In the genomic region with DNA sequence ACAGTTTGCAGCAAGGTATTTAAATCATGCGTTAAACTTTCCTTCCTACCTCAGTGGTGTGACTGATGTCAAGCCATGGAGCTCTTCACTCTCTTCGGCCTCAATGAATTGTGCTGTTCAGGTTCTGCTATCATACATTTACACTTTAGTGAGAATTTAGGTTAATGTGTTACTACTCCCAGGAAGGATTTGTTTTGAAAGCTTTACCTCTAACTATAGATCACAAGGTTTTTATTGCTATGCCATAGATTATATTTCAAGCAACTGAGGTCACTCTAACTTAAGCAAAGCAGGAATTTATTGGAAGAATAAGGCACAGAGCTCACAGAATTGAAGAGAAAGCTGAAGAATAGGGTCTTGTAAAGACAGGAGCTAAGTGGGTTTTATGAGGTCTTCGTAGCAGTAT, we compare ENCODE assay signal across 11 cellular contexts. TPM values are rescaled to one million over a fixed set of nuclear protein-coding genes. Genes with fewer than 3 reads are reported as not detected.
A peak's percentile ranks its signal among the peaks of the same experiment; 100 is the strongest.
DNase-seq lines count a peak whose midpoint lies in the region; ATAC-seq and TF ChIP-seq lines count a peak whose summit lies in the region.
"Had no signal": no experiment of that assay in that cellular context is flagged by ENCODE, and none has a peak within 500 bp of the region (broad histone marks: within the 10 kb centered on the region; RNA-seq: fewer than 3 reads in every experiment).

No MANE protein-coding gene starts in this region.

- no peaks in the 10 kb centered on the region for H3K27me3 ChIP-seq in gastroesophageal sphincter
- H3K27me3 ChIP-seq: neural progenitor cell had no signal

- peak overlapping the region in 3 of 4 donors; percentile 10 to 54 (median 37) for H3K27ac ChIP-seq in gastroesophageal sphincter
- H3K27ac ChIP-seq: C4-2B, neural progenitor cell had no signal

- peaks cover 0 to 2% (median 0%) of the 10 kb centered on the region in 3 donors for H3K4me1 ChIP-seq in gastroesophageal sphincter

- H3K36me3 ChIP-seq in gastroesophageal sphincter: no peaks in the 10 kb centered on the region
- H3K36me3 ChIP-seq: neural progenitor cell had no signal

- DNase-seq in CD14-positive monocyte (ENCODE audit: low spot score) (no peak), GM03348 (ENCODE audit: low spot score) (no peak), erythroblast (lab: John Stamatoyannopoulos, UW) (no peak)
- no peak for DNase-seq in activated CD8-positive, alpha-beta memory T cell treated with anti-CD3 and anti-CD28 coated beads for 24 hours
- DNase-seq: central memory CD4-positive, alpha-beta T cell had no signal

- H3K4me3 ChIP-seq in gastroesophageal sphincter: no peak overlapping the region
- H3K4me3 ChIP-seq: neural progenitor cell had no signal

- no peak for TF ChIP-seq EP300 in gastroesophageal sphincter (IDR thresholded peaks at IDR 0.05)

- ATAC-seq in GM21515 (IDR thresholded peaks at IDR 0.05; ENCODE audit: unreplicated experiment) (peak; percentile 24), HG03432 (IDR thresholded peaks at IDR 0.05; ENCODE audit: unreplicated experiment) (peak; percentile 45), gastroesophageal sphincter (no peak), GM21367 (IDR thresholded peaks at IDR 0.05; ENCODE audit: unreplicated experiment) (no peak)

- peaks cover 25% of the 10 kb centered on the region for H3K4me1 Mint-ChIP-seq in CD14-positive monocyte

- 74 to 79% methylated on average over 3 of the region's 3 CpGs for WGBS in gastroesophageal sphincter (ENCODE audit: low coverage in 1 of 2), 2 donors

- peak overlapping the region in 6 of 7 donors; percentile 25 to 89 (median 82) for H3K27ac Mint-ChIP-seq in CD14-positive monocyte
- H3K27ac Mint-ChIP-seq: neural progenitor cell had no signal

- peaks cover 0 to 2% of the 10 kb centered on the region in 2 donors for H3K36me3 Mint-ChIP-seq in CD14-positive monocyte
- H3K36me3 Mint-ChIP-seq: neural progenitor cell had no signal

- TF ChIP-seq CTCF in CD14-positive monocyte (IDR thresholded peaks at IDR 0.05): no peak
- no peak for TF ChIP-seq CTCF in gastroesophageal sphincter (IDR thresholded peaks at IDR 0.05)

- intact Hi-C loops in CD14-positive monocyte (cut with micrococcal nuclease): no loop called here

- no peaks in the 10 kb centered on the region for H3K27me3 Mint-ChIP-seq in CD14-positive monocyte (ENCODE audit: low read depth in 3 of 3)

- peak overlapping the region in 1 of 2 donors; percentile 84 for H3K4me3 Mint-ChIP-seq in CD14-positive monocyte
- H3K4me3 Mint-ChIP-seq: neural progenitor cell had no signal

- no peaks in the 10 kb centered on the region for H3K9me3 ChIP-seq in gastroesophageal sphincter

- TF ChIP-seq POLR2A in gastroesophageal sphincter (IDR thresholded peaks at IDR 0.05): no peak
- no peak for TF ChIP-seq POLR2A in erythroblast (IDR thresholded peaks at IDR 0.05; ENCODE audit: low read length)

- H3K9me3 Mint-ChIP-seq in CD14-positive monocyte: no peaks in the 10 kb centered on the region
- H3K9me3 Mint-ChIP-seq: neural progenitor cell had no signal

RNA-seq across cellular contexts. Expression of gene ADD3, which starts 11.0 kb away (rescaled TPM):
- 100 to 1,000 TPM; 111 to 126 TPM for polyA plus RNA-seq in CD14-positive monocyte
- total RNA-seq in gastroesophageal sphincter: 100 to 1,000 TPM in 2 of 4 donors, 10 to 100 TPM in 2; 50.3 to 277 (median 118) TPM

Comparison
In these comparisons a context has a peak if more than half of its experiments do, and no peak if none do; other contexts are left out.
1. ATAC-seq: peak in GM21515 (single experiment) and HG03432 (single experiment); none in gastroesophageal sphincter (single experiment) and GM21367 (single experiment).